In the genomic region with DNA sequence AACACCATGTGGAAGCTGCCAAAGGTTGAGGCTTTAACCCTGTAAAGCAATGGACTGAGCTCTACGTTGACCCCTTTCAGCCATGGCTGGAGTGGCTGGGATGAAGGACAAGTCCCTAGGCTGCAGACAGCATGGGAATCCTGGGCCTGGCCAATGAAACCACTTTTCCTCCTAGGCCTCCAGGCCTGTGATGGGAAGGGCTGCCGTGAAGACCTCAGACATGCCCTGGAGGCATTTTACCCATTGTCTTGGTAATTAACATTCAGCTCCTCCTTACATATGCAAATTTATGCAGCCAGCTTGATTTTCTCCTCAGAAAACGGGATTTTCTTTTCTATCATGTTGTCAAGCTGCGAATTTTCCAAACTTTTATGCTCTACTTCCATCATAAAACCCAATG, we compare ENCODE assay signal across 25 cellular contexts.
"Had no signal": no experiment of that assay in that cellular context is flagged by ENCODE, and none has a peak within 500 bp of the region (broad histone marks: within the 10 kb centered on the region; RNA-seq: fewer than 3 reads in every experiment).

No MANE protein-coding gene starts in this region.

- H3K36me3 ChIP-seq: esophagus squamous epithelium, heart right ventricle, left lung, neural progenitor cell, right lobe of liver, suprapubic skin, vagina had no signal

- H2AFZ ChIP-seq: neural progenitor cell, parathyroid adenoma had no signal

- H3K4me2 ChIP-seq: neural progenitor cell had no signal

- H3K27me3 ChIP-seq: esophagus squamous epithelium, left lung, neural progenitor cell, right lobe of liver, suprapubic skin, vagina had no signal

- H3K4me3 ChIP-seq: esophagus squamous epithelium, heart right ventricle, left lung, neural progenitor cell, right lobe of liver, suprapubic skin, vagina had no signal

- H3K4me1 ChIP-seq: esophagus squamous epithelium, heart right ventricle, left lung, neural progenitor cell, parathyroid adenoma, right lobe of liver, suprapubic skin, vagina had no signal

- H3K9me3 ChIP-seq: esophagus squamous epithelium, heart right ventricle, left lung, right lobe of liver, vagina had no signal

- H3K79me2 ChIP-seq: parathyroid adenoma had no signal

- H3K27ac ChIP-seq: esophagus squamous epithelium, heart right ventricle, left lung, neural progenitor cell, parathyroid adenoma, right lobe of liver, suprapubic skin, vagina had no signal

- DNase-seq: cortex of kidney; effector memory CD8-positive, alpha-beta T cell; erythroblast; esophagus squamous epithelium; foreskin melanocyte; glutamatergic neuron; heart right ventricle; hypothalamus; left cardiac atrium; left lung; mesenchymal stem cell; midbrain; naive thymus-derived CD4-positive, alpha-beta T cell; right lobe of liver; small intestine; stimulated activated CD4-positive, alpha-beta T cell treated with anti-CD3 and anti-CD28 coated beads, Interleukin-15, amount 100 ng/mL, for 24 hours; stimulated activated CD4-positive, alpha-beta T cell treated with anti-CD3 and anti-CD28 coated beads, Interleukin-4, amount 100 ng/mL, for 1 hour; stimulated activated CD8-positive, alpha-beta memory T cell treated with anti-CD3 and anti-CD28 coated beads, Interleukin-4, amount 100 ng/mL, for 48 hours; stimulated activated naive CD4-positive, alpha-beta T cell; stimulated activated naive CD8-positive, alpha-beta T cell treated with anti-CD3 and anti-CD28 coated beads, Interleukin-15, amount 100 ng/mL, for 72 hours; trophoblast cell had no signal

- H3K9ac ChIP-seq: neural progenitor cell, parathyroid adenoma had no signal
